8 cellular contexts compared by ENCODE assay signal in genomic region chr11:65872555-65873279, GRCh38. TPM values are rescaled to one million over a fixed set of nuclear protein-coding genes. Genes with fewer than 3 reads are reported as not detected.
A peak's percentile ranks its signal among the peaks of the same experiment; 100 is the strongest.
DNase-seq lines count a peak whose midpoint lies in the region; TF ChIP-seq lines count a peak whose summit lies in the region.

EFEMP2 (minus strand) TSS chr11:65872800; CDS start chr11:65872354, 446 bp downstream.

- H4K20me1 ChIP-seq in SU-DHL-6 (ENCODE audit: low read depth, low read length) = no peaks in the 10 kb centered on the region

- no peaks in the 10 kb centered on the region for H3K9me2 ChIP-seq in SU-DHL-6 (replicated peaks; ENCODE audit: insufficient read depth, low read length)

- H2AFZ ChIP-seq in SU-DHL-6 (ENCODE audit: low read depth, low read length, severe bottlenecking) (peak within 1 kb of the TSS; percentile 78), neuron (ENCODE audit: low read depth, low read length) (peak within 1 kb of the TSS; percentile 75)

- H3K79me2 ChIP-seq in SU-DHL-6 (ENCODE audit: insufficient read depth, low read length) = no peaks in the 10 kb centered on the region

- H3K27me3 ChIP-seq in SU-DHL-6 (ENCODE audit: low read length) (no peaks in the 10 kb centered on the region), neuron (ENCODE audit: insufficient read depth, low read length) (no peaks in the 10 kb centered on the region)

- TF ChIP-seq CTCF in SU-DHL-6 (IDR thresholded peaks at IDR 0.05; ENCODE audit: insufficient read depth, low read length, poor library complexity, severe bottlenecking) (no peak), fibroblast of the aortic adventitia (IDR thresholded peaks at IDR 0.05; ENCODE audit: insufficient read depth, low read length) (no peak)

- no peaks in the 10 kb centered on the region for H3K36me3 ChIP-seq in SU-DHL-6 (ENCODE audit: low read length)
- H3K36me3 ChIP-seq in neuron (ENCODE audit: insufficient read depth, low read length) = no peaks in the 10 kb centered on the region

- H3K9me3 ChIP-seq in SU-DHL-6 (ENCODE audit: insufficient read depth, low read length) (no peaks in the 10 kb centered on the region), neuron (ENCODE audit: low read length) (no peaks in the 10 kb centered on the region)

- peak; percentile 53 for DNase-seq in ELR (ENCODE audit: low read depth)
- DNase-seq in fibroblast of the aortic adventitia (ENCODE audit: low read depth) = no peak
- DNase-seq in NCI-H2107 (lab: John Stamatoyannopoulos, UW) = no peak
- DNase-seq in SIG-M5 (lab: John Stamatoyannopoulos, UW) = no peak
- no peak for DNase-seq in cortex of kidney (lab: John Stamatoyannopoulos, UW)
- no peak for DNase-seq in HCEC 1CT

- peak within 1 kb of the TSS; percentile 46 for H3K4me3 ChIP-seq in SU-DHL-6 (ENCODE audit: insufficient read depth, low read length, poor library complexity, severe bottlenecking)
- peak within 1 kb of the TSS; percentile 67 for H3K4me3 ChIP-seq in fibroblast of the aortic adventitia (ENCODE audit: low read depth, low read length)
- H3K4me3 ChIP-seq in neuron (ENCODE audit: low read length) = peak within 1 kb of the TSS; percentile 40

- H3F3A ChIP-seq in SU-DHL-6 (ENCODE audit: insufficient read depth) = no peaks in the 10 kb centered on the region

- H3K4me2 ChIP-seq in SU-DHL-6 (ENCODE audit: low read depth, low read length, poor library complexity, severe bottlenecking) = peak within 1 kb of the TSS; percentile 59

- peaks cover 15% of the 10 kb centered on the region for H3K4me1 ChIP-seq in neuron (ENCODE audit: insufficient read depth, low read length)

- H3K27ac ChIP-seq in SU-DHL-6 (ENCODE audit: low read depth, low read length) = no peak within 1 kb of the TSS

- peak within 1 kb of the TSS; percentile 51 for H3K9ac ChIP-seq in SU-DHL-6 (ENCODE audit: low read length)

RNA-seq across cellular contexts. Expression of gene EFEMP2, which starts in this region (rescaled TPM):
- 57.3 and 105 TPM in 2 replicates for total RNA-seq in fibroblast of the aortic adventitia (ENCODE audit: low replicate concordance)
